ENCODE assay signal across 8 cellular contexts in the genomic region with DNA sequence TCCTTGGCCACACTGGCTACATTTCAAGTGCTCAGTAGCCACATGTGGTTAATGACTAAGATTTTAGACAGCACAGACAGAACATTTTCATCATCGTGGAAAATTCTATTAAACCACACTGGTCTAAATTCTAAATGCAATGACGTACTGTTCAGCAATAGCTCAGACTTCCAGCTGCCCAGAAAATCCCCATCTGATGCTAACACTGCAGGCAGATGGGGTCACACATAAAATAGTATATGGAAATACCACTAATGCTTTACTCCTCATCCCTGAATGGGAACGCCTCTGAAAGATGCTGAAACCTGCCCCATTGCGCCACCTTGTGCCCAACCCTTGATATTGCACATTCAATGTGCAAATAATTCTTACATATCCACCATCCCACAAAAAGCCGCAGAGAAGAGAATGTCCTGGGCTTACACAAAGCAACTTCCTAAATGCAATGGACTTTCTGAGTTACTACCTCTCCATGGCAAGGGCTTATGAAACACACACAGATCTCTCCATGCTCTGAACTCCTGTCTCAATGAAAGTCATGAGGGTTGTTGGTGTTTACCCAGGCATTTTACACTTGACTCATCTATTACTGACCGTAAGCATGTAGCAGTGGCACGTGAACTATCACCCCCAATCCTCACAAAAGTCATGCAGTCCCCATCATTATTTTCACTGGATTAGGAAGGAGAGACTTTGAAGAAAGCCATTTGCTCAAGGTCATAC. TPM values are rescaled to one million over a fixed set of nuclear protein-coding genes. Genes with fewer than 3 reads are reported as not detected.
DNase-seq lines count a peak whose midpoint lies in the region; ATAC-seq, FAIRE-seq and TF ChIP-seq lines count a peak whose summit lies in the region.

No MANE protein-coding gene starts in this region.

- CTCF ChIA-PET in T-cell (lab: Charles Lee): interaction anchor here in 1 of 2 donors (0.8 to 1.6 kb wide), 2 partner anchors 17 to 28 kb away, joined by 3 read pairs; no protein-coding TSS in a partner anchor

- H3K9me3 Mint-ChIP-seq in T-cell: no peaks in the 10 kb centered on the region
- no peaks in the 10 kb centered on the region for H3K9me3 Mint-ChIP-seq in astrocyte (ENCODE audit: unreplicated experiment)

- H3K9me3 ChIP-seq in astrocyte (ENCODE audit: insufficient read depth, low read depth, low read length) (no peaks in the 10 kb centered on the region), skeletal muscle satellite cell (replicated peaks; ENCODE audit: low read length) (no peaks in the 10 kb centered on the region)

- H3K27ac ChIP-seq in astrocyte (ENCODE audit: low read depth, low read length): no peak overlapping the region

- peak; percentile 60 for ATAC-seq in GM19372 (IDR thresholded peaks at IDR 0.05; ENCODE audit: low read depth, unreplicated experiment)
- no peak for ATAC-seq in T-cell (replicated peaks in 1 of 4)

- H3K4me3 Mint-ChIP-seq in T-cell: no peak overlapping the region
- no peak overlapping the region for H3K4me3 Mint-ChIP-seq in astrocyte (ENCODE audit: unreplicated experiment)

- H3K36me3 ChIP-seq in astrocyte (ENCODE audit: insufficient read depth, low read length) (no peaks in the 10 kb centered on the region), skeletal muscle satellite cell (ENCODE audit: insufficient read depth, low read length) (no peaks in the 10 kb centered on the region)

- peak; percentile 85 for TF ChIP-seq CTCF in astrocyte (IDR thresholded peaks at IDR 0.05; ENCODE audit: insufficient read depth, low read depth, low read length)

- H3K4me3 ChIP-seq in astrocyte (ENCODE audit: insufficient read depth, low read depth, low read length) (no peak overlapping the region), skeletal muscle satellite cell (ENCODE audit: low read length) (no peak overlapping the region)

- no peak overlapping the region for H2AFZ ChIP-seq in astrocyte (ENCODE audit: low read depth, low read length)

- H3K4me1 Mint-ChIP-seq in T-cell (no peaks in the 10 kb centered on the region), astrocyte (ENCODE audit: low read depth, unreplicated experiment) (peaks cover 29% of the 10 kb centered on the region)

- H4K20me1 ChIP-seq in astrocyte (ENCODE audit: insufficient read depth, low read length): no peaks in the 10 kb centered on the region

- H3K4me2 ChIP-seq in astrocyte (ENCODE audit: low read length) (peak overlapping the region; percentile 13), skeletal muscle satellite cell (ENCODE audit: low read length) (peak overlapping the region; percentile 13)

- H3K27me3 ChIP-seq in astrocyte (ENCODE audit: insufficient read depth, low read length): peaks cover 10% of the 10 kb centered on the region
- H3K27me3 ChIP-seq in skeletal muscle satellite cell (ENCODE audit: control insufficient read depth, insufficient read depth, low read length): peaks cover 31% of the 10 kb centered on the region

- no peaks in the 10 kb centered on the region for H3K79me2 ChIP-seq in astrocyte (ENCODE audit: insufficient read depth, low read length)

- peak overlapping the region; percentile 1 for H3K9ac ChIP-seq in astrocyte (ENCODE audit: low read length)
- no peak overlapping the region for H3K9ac ChIP-seq in skeletal muscle satellite cell (ENCODE audit: low read depth, low read length)

- no peaks in the 10 kb centered on the region for H3K36me3 Mint-ChIP-seq in T-cell
- H3K36me3 Mint-ChIP-seq in astrocyte (ENCODE audit: low read depth, unreplicated experiment): no peaks in the 10 kb centered on the region

- H3K27me3 Mint-ChIP-seq in T-cell: peaks cover 0 to 17% of the 10 kb centered on the region in 2 donors
- H3K27me3 Mint-ChIP-seq in astrocyte (ENCODE audit: low read depth, unreplicated experiment): peaks cover 8% of the 10 kb centered on the region

- FAIRE-seq in astrocyte (lab: Jason Lieb, UNC): peak; percentile 59

- POLR2A ChIA-PET in T-cell (lab: Charles Lee): no interaction called here

- H3K4me1 ChIP-seq in astrocyte (ENCODE audit: insufficient read depth, low read length) (peaks cover 7% of the 10 kb centered on the region), skeletal muscle satellite cell (ENCODE audit: control insufficient read depth, insufficient read depth, low read length) (peaks cover 21% of the 10 kb centered on the region)

- H3K27ac Mint-ChIP-seq in T-cell (no peak overlapping the region), astrocyte (ENCODE audit: unreplicated experiment) (peak overlapping the region; percentile 5)

- DNase-seq in AML-193 (lab: John Stamatoyannopoulos, UW): peak; percentile 41 to 53
- DNase-seq in NCI-H1417 (lab: John Stamatoyannopoulos, UW): peak; percentile 56 to 85 (median 84)
- peak in 29 of 34 experiments; percentile 6 to 54 (median 40) for DNase-seq in T-cell
- peak; percentile 96 for DNase-seq in astrocyte (ENCODE audit: low read depth)
- DNase-seq in hypothalamus (lab: John Stamatoyannopoulos, UW): peak in 39 of 51 donors; percentile 2 to 71 (median 40)
- no peak for DNase-seq in GF-D8 (lab: John Stamatoyannopoulos, UW)

RNA-seq across cellular contexts. Expression of a gene that starts 20.3 kb away (rescaled TPM):
- total RNA-seq in T-cell (not detected), astrocyte (not detected in 2 replicates)
- total RNA-seq in skeletal muscle satellite cell (2012; rRNA removed): not detected in 2 replicates
